Comparison of ENCODE assay signal across 1 cellular context in genomic region chr6:134080171-134080795, GRCh38.
TF ChIP-seq lines count a peak whose summit lies in the region.

No MANE protein-coding gene starts in this region.

TF ChIP-seq in K562, 482 proteins besides CTCF, POLR2A, EP300 and RAD21 (continued from another document):
- TF ChIP-seq, protein P1, sequence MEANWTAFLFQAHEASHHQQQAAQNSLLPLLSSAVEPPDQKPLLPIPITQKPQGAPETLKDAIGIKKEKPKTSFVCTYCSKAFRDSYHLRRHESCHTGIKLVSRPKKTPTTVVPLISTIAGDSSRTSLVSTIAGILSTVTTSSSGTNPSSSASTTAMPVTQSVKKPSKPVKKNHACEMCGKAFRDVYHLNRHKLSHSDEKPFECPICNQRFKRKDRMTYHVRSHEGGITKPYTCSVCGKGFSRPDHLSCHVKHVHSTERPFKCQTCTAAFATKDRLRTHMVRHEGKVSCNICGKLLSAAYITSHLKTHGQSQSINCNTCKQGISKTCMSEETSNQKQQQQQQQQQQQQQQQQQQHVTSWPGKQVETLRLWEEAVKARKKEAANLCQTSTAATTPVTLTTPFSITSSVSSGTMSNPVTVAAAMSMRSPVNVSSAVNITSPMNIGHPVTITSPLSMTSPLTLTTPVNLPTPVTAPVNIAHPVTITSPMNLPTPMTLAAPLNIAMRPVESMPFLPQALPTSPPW (CRISPR knock-in tag; IDR thresholded peaks at IDR 0.05) = peak; percentile 77
- TF ChIP-seq ZNF699 (CRISPR knock-in tag; IDR thresholded peaks at IDR 0.05; ENCODE audit: insufficient replicate concordance) (no peak), NCOR1 (IDR thresholded peaks at IDR 0.05) (0 out of 2 replicates have a peak, but pooled peaks have one; percentile 29), SMAD2 (IDR thresholded peaks at IDR 0.05; ENCODE audit: low read depth, low read length) (no peak), ZNF431 (CRISPR knock-in tag; IDR thresholded peaks at IDR 0.05) (no peak), CTBP1 (IDR thresholded peaks at IDR 0.05; ENCODE audit: borderline replicate concordance) (peak; percentile 51; the same call in 1 of the 2 replicates), DDX20 (tag; IDR thresholded peaks at IDR 0.05; ENCODE audit: low read depth) (no peak), TEAD1 (CRISPR knock-in tag; IDR thresholded peaks at IDR 0.05) (peak; percentile 96 to 98), IRF2 (CRISPR knock-in tag; IDR thresholded peaks at IDR 0.05) (no peak)
- TF ChIP-seq, protein P2, sequence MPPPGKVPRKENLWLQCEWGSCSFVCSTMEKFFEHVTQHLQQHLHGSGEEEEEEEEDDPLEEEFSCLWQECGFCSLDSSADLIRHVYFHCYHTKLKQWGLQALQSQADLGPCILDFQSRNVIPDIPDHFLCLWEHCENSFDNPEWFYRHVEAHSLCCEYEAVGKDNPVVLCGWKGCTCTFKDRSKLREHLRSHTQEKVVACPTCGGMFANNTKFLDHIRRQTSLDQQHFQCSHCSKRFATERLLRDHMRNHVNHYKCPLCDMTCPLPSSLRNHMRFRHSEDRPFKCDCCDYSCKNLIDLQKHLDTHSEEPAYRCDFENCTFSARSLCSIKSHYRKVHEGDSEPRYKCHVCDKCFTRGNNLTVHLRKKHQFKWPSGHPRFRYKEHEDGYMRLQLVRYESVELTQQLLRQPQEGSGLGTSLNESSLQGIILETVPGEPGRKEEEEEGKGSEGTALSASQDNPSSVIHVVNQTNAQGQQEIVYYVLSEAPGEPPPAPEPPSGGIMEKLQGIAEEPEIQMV (tag; conservative IDR thresholded peaks at IDR 0.05; ENCODE audit: low read depth) = no peak
